In genomic region chr9:104819033-104819432, GRCh38 we compare ENCODE assay signal across 24 cellular contexts. TPM values are rescaled to one million over a fixed set of nuclear protein-coding genes. Genes with fewer than 3 reads are reported as not detected.
A peak's percentile ranks its signal among the peaks of the same experiment; 100 is the strongest.
DNase-seq lines count a peak whose midpoint lies in the region; ATAC-seq and TF ChIP-seq lines count a peak whose summit lies in the region.
"Had no signal": no experiment of that assay in that cellular context is flagged by ENCODE, and none has a peak within 500 bp of the region (broad histone marks: within the 10 kb centered on the region; RNA-seq: fewer than 3 reads in every experiment).

No MANE protein-coding gene starts in this region.

- intact Hi-C loops in adrenal gland (cut with DNase I), result no loop called here
- intact Hi-C loops in gastrocnemius medialis (cut with DNase I; ENCODE audit: low total_unique reads), result no loop called here

- H3K4me1 ChIP-seq in adrenal gland (replicated peaks in 1 of 2) (no peaks in the 10 kb centered on the region), gastrocnemius medialis (no peaks in the 10 kb centered on the region), BE2C (no peaks in the 10 kb centered on the region)
- H3K4me1 ChIP-seq: A549, BLaER1 had no signal

- H3K4me3 ChIP-seq in adrenal gland (no peak overlapping the region), gastrocnemius medialis (no peak overlapping the region), BE2C (ENCODE audit: low read depth, low read length) (no peak overlapping the region)
- H3K4me3 ChIP-seq: A549, BLaER1, GM12878 had no signal

- H3K36me3 ChIP-seq in adrenal gland (replicated peaks in 1 of 2), result peaks cover 0 to 100% of the 10 kb centered on the region in 2 donors
- peaks cover 2 to 100% of the 10 kb centered on the region in 2 donors for H3K36me3 ChIP-seq in gastrocnemius medialis
- H3K36me3 ChIP-seq in BE2C, result no peaks in the 10 kb centered on the region

- TF ChIP-seq CTCF in adrenal gland (IDR thresholded peaks at IDR 0.05) (no peak), gastrocnemius medialis (IDR thresholded peaks at IDR 0.05 in 4 of 5, conservative IDR thresholded peaks at IDR 0.05 in 1 of 5) (no peak), BE2C (IDR thresholded peaks at IDR 0.05; ENCODE audit: low read depth, low read length) (no peak)

- peak in 4 of 7 donors; percentile 44 to 73 (median 56) for DNase-seq in adrenal gland
- DNase-seq in gastrocnemius medialis, result peak in 1 of 2 donors; percentile 63
- DNase-seq in LoVo (ENCODE audit: low spot score), result no peak
- DNase-seq in epidermal melanocyte (ENCODE audit: insufficient read length, low spot score), result no peak
- DNase-seq in BE2C, result no peak
- DNase-seq: AML-193; C1 segment of cervical spinal cord; CD4-positive, alpha-beta memory T cell; CD4-positive, CD25-positive, alpha-beta regulatory T cell; CD8-positive, alpha-beta memory T cell; COR-L47; DMS 273 treated with DMSO at 0.1 percent for 48 hours; DMS153; DMS53; DMS79; DND-41; EL; GDM1 had no signal

- no peaks in the 10 kb centered on the region for H3K9me3 ChIP-seq in adrenal gland (replicated peaks in 1 of 3)
- no peaks in the 10 kb centered on the region for H3K9me3 ChIP-seq in gastrocnemius medialis
- no peaks in the 10 kb centered on the region; the same call in 1 of the 2 replicates for H3K9me3 ChIP-seq in BE2C
- H3K9me3 ChIP-seq: A549, BLaER1 had no signal

- ATAC-seq in esophagus mucosa (peak; percentile 8), gastrocnemius medialis (peak in 1 of 2 donors; percentile 81)
- ATAC-seq: A549, GM12878 had no signal

- in situ Hi-C loops in gastrocnemius medialis (cut with MboI; ENCODE audit: low sequenced_read_pairs in 4 of 4), result no loop called here

- whole genome bisulfite sequencing in adrenal gland, 4 donors, result 58 to 75% (median 70%) methylated on average over 3 of the region's 3 CpGs

- no peaks in the 10 kb centered on the region for H3K27me3 ChIP-seq in adrenal gland
- H3K27me3 ChIP-seq in gastrocnemius medialis, result no peaks in the 10 kb centered on the region
- no peaks in the 10 kb centered on the region for H3K27me3 ChIP-seq in BE2C
- H3K27me3 ChIP-seq: BLaER1 had no signal

- H3K27ac ChIP-seq in adrenal gland (peak overlapping the region in 1 of 5 donors; percentile 74), gastrocnemius medialis (peak overlapping the region; percentile 23 to 73 (median 56))
- H3K27ac ChIP-seq: 22Rv1, A549, BLaER1 had no signal

- TF ChIP-seq POLR2A in adrenal gland (IDR thresholded peaks at IDR 0.05) (no peak), gastrocnemius medialis (IDR thresholded peaks at IDR 0.05) (no peak)

RNA-seq across cellular contexts. Expression of gene NIPSNAP3B, which starts 55.1 kb away (rescaled TPM):
- total RNA-seq in adrenal gland, result 10 to 100 TPM in 5 of 8 donors, 1 to 10 TPM in 3; 8.1 to 28.2 (median 12.5) TPM
- polyA plus RNA-seq in adrenal gland, result 10 to 100 TPM in 2 of 3 donors, 1 to 10 TPM in 1; 8.5 to 36.5 (median 14.0) TPM
- total RNA-seq in esophagus mucosa, result 0.76 TPM
- 10 to 100 TPM in 3 of 4 donors, 1 to 10 TPM in 1; 1.9 to 19.1 (median 13.9) TPM for total RNA-seq in gastrocnemius medialis
- not detected for polyA plus RNA-seq in BE2C (2012; ENCODE audit: insufficient read depth, insufficient read length, low read depth)
- total RNA-seq: A172 had no signal
- polyA plus RNA-seq: CD8-positive, alpha-beta memory T cell had no signal

Comparison
In these comparisons a context has a peak if more than half of its experiments do, and no peak if none do; other contexts are left out.
1. DNase-seq: peak in adrenal gland (4 of 7); none in LoVo (single experiment), epidermal melanocyte (single experiment) and BE2C (single experiment).